11 cellular contexts compared by ENCODE assay signal in genomic region chr9:18362901-18363685, GRCh38.
A peak's percentile ranks its signal among the peaks of the same experiment; 100 is the strongest.
DNase-seq lines count a peak whose midpoint lies in the region; ATAC-seq, FAIRE-seq and TF ChIP-seq lines count a peak whose summit lies in the region.
"Had no signal": no experiment of that assay in that cellular context is flagged by ENCODE, and none has a peak within 500 bp of the region (broad histone marks: within the 10 kb centered on the region; RNA-seq: fewer than 3 reads in every experiment).

No MANE protein-coding gene starts in this region.

- H3K27ac ChIP-seq in VCaP (peak overlapping the region; percentile 32), psoas muscle (no peak overlapping the region)
- no peak overlapping the region for H3K27ac ChIP-seq in CD4-positive, alpha-beta memory T cell (ENCODE audit: low read depth, low read length)

- no peaks in the 10 kb centered on the region for H3K9me3 Mint-ChIP-seq in activated naive CD8-positive, alpha-beta T cell treated with anti-CD3 and anti-CD28 coated beads, Interleukin-2, amount 50 U/mL, for 24 hours
- peaks cover 0 to 2% (median under 1%) of the 10 kb centered on the region in 8 donors for H3K9me3 Mint-ChIP-seq in CD4-positive, alpha-beta memory T cell
- H3K9me3 Mint-ChIP-seq: activated T-cell treated with anti-CD3 and anti-CD28 coated beads, Interleukin-2, amount 50 U/mL, for 4 hours had no signal

- TF ChIP-seq CTCF in VCaP (conservative IDR thresholded peaks at IDR 0.05): no peak
- no peak for TF ChIP-seq CTCF in psoas muscle (IDR thresholded peaks at IDR 0.05)

- no peaks in the 10 kb centered on the region for H3K4me1 Mint-ChIP-seq in activated naive CD8-positive, alpha-beta T cell treated with anti-CD3 and anti-CD28 coated beads, Interleukin-2, amount 50 U/mL, for 24 hours
- no peaks in the 10 kb centered on the region for H3K4me1 Mint-ChIP-seq in CD4-positive, alpha-beta memory T cell

- no peaks in the 10 kb centered on the region for H3K9me3 ChIP-seq in CD4-positive, alpha-beta memory T cell (ENCODE audit: control insufficient read depth in 1 of 2, low read length in 2 of 2)
- no peaks in the 10 kb centered on the region for H3K9me3 ChIP-seq in psoas muscle

- FAIRE-seq in GM12891 (lab: Jason Lieb, UNC): peak; percentile 26
- FAIRE-seq: G401.6 had no signal

- peak; percentile 2 for DNase-seq in GM12891 (ENCODE audit: insufficient read length, low spot score)
- DNase-seq in medulla oblongata (ENCODE audit: extremely low spot score): peak; percentile 68
- no peak for DNase-seq in activated naive CD8-positive, alpha-beta T cell treated with anti-CD3 and anti-CD28 coated beads, Interleukin-2, amount 50 U/mL, for 24 hours
- DNase-seq in CD4-positive, alpha-beta memory T cell: no peak
- no peak for DNase-seq in psoas muscle
- DNase-seq: activated T-cell treated with anti-CD3 and anti-CD28 coated beads, Interleukin-2, amount 50 U/mL, for 4 hours; GOT3 had no signal

- no peaks in the 10 kb centered on the region for H3K4me1 ChIP-seq in CD4-positive, alpha-beta memory T cell (ENCODE audit: insufficient read depth, low read length)
- no peaks in the 10 kb centered on the region for H3K4me1 ChIP-seq in psoas muscle

- H3K36me3 Mint-ChIP-seq in activated naive CD8-positive, alpha-beta T cell treated with anti-CD3 and anti-CD28 coated beads, Interleukin-2, amount 50 U/mL, for 24 hours (ENCODE audit: low read depth): no peaks in the 10 kb centered on the region
- H3K36me3 Mint-ChIP-seq in CD4-positive, alpha-beta memory T cell: no peaks in the 10 kb centered on the region

- TF ChIP-seq POLR2A in GM12891 (IDR thresholded peaks at IDR 0.05; ENCODE audit: low read depth, low read length): no peak

- intact Hi-C loops in CD4-positive, alpha-beta memory T cell (cut with micrococcal nuclease): no loop called here
- intact Hi-C loops in psoas muscle (cut with DNase I): no loop called here

- CTCF ChIA-PET in CD4-positive, alpha-beta memory T cell (lab: Charles Lee; ENCODE audit: partially characterized antibody): no interaction called here

- WGBS in psoas muscle, 3 donors: 30 to 43% (median 39%) methylated on average over 3 of the region's 3 CpGs

- H3K27me3 Mint-ChIP-seq in activated naive CD8-positive, alpha-beta T cell treated with anti-CD3 and anti-CD28 coated beads, Interleukin-2, amount 50 U/mL, for 24 hours: peaks cover 2% of the 10 kb centered on the region
- no peaks in the 10 kb centered on the region for H3K27me3 Mint-ChIP-seq in CD4-positive, alpha-beta memory T cell

- no peak overlapping the region for H3K4me3 Mint-ChIP-seq in activated naive CD8-positive, alpha-beta T cell treated with anti-CD3 and anti-CD28 coated beads, Interleukin-2, amount 50 U/mL, for 24 hours
- no peak overlapping the region for H3K4me3 Mint-ChIP-seq in CD4-positive, alpha-beta memory T cell
- H3K4me3 Mint-ChIP-seq: activated T-cell treated with anti-CD3 and anti-CD28 coated beads, Interleukin-2, amount 50 U/mL, for 4 hours had no signal

- no peak overlapping the region for H3K4me3 ChIP-seq in CD4-positive, alpha-beta memory T cell (ENCODE audit: low read length in 2 of 2)
- no peak overlapping the region for H3K4me3 ChIP-seq in psoas muscle

- H3K27me3 ChIP-seq in CD4-positive, alpha-beta memory T cell (ENCODE audit: insufficient read depth, low read length): no peaks in the 10 kb centered on the region
- no peaks in the 10 kb centered on the region for H3K27me3 ChIP-seq in psoas muscle (ENCODE audit: insufficient read depth in 3 of 3, low read length in 2 of 3)

- POLR2A ChIA-PET in CD4-positive, alpha-beta memory T cell (lab: Charles Lee; ENCODE audit: partially characterized antibody): no interaction called here

- no peaks in the 10 kb centered on the region for H3K36me3 ChIP-seq in CD4-positive, alpha-beta memory T cell (ENCODE audit: insufficient read depth, low read length)
- H3K36me3 ChIP-seq in psoas muscle (ENCODE audit: insufficient read depth in 1 of 2, low read depth in 1 of 2): no peaks in the 10 kb centered on the region

- ATAC-seq in HG03025 (IDR thresholded peaks at IDR 0.05; ENCODE audit: low FRiP score, unreplicated experiment): peak; percentile 54
- ATAC-seq in GM18873 (IDR thresholded peaks at IDR 0.05; ENCODE audit: low FRiP score, unreplicated experiment): no peak
- ATAC-seq in activated naive CD8-positive, alpha-beta T cell treated with anti-CD3 and anti-CD28 coated beads, Interleukin-2, amount 50 U/mL, for 24 hours: no peak
- ATAC-seq in psoas muscle: no peak
- ATAC-seq: activated T-cell treated with anti-CD3 and anti-CD28 coated beads, Interleukin-2, amount 50 U/mL, for 4 hours had no signal

- H3K27ac Mint-ChIP-seq in activated naive CD8-positive, alpha-beta T cell treated with anti-CD3 and anti-CD28 coated beads, Interleukin-2, amount 50 U/mL, for 24 hours: no peak overlapping the region
- H3K27ac Mint-ChIP-seq in CD4-positive, alpha-beta memory T cell: no peak overlapping the region

TF ChIP-seq in GM12891, 5 proteins besides CTCF, POLR2A, EP300 and RAD21:
- TF ChIP-seq POLR2AphosphoS5 (IDR thresholded peaks at IDR 0.05; ENCODE audit: low read depth, low read length): no peak
- TF ChIP-seq PAX5 (IDR thresholded peaks at IDR 0.05; ENCODE audit: insufficient read depth, low read length, severe bottlenecking): no peak
- peak; percentile 61 for TF ChIP-seq SPI1 (IDR thresholded peaks at IDR 0.05; ENCODE audit: low read depth, low read length)

Comparison
In these comparisons a context has a peak if more than half of its experiments do, and no peak if none do; other contexts are left out.
1. DNase-seq: peak in GM12891 (single experiment) and medulla oblongata (single experiment); none in activated naive CD8-positive, alpha-beta T cell treated with anti-CD3 and anti-CD28 coated beads, Interleukin-2, amount 50 U/mL, for 24 hours (single experiment), CD4-positive, alpha-beta memory T cell (0 of 5) and psoas muscle (0 of 2).